ENCODE assay signal across 8 cellular contexts in genomic region chr22:40498454-40499186, GRCh38.
DNase-seq lines count a peak whose midpoint lies in the region; ATAC-seq, FAIRE-seq and TF ChIP-seq lines count a peak whose summit lies in the region.

No MANE protein-coding gene starts in this region.

- RAD21 ChIA-PET in GM12878 (lab: Charles Lee; ENCODE audit: unreplicated experiment), result interaction anchor here (0.7 to 1.5 kb wide), 2 partner anchors 20 to 35 kb away, joined by 3 read pairs; no protein-coding TSS in a partner anchor

- TF ChIP-seq RAD21 in GM12878 (IDR thresholded peaks at IDR 0.05; ENCODE audit: insufficient read depth, low read depth, low read length), result no peak

- POLR2A ChIA-PET in BJ (lab: Charles Lee), result no interaction called here
- POLR2A ChIA-PET in GM12878 (lab: Charles Lee), result interaction anchor here (1.5 kb wide), 1 partner anchor 31 kb away, joined by 3 read pairs; no protein-coding TSS in a partner anchor

- CTCF ChIA-PET in BJ (lab: Yijun Ruan, JAX), result interaction anchor here (1.2 to 1.4 kb wide), 2 partner anchors 10 to 62 kb away, joined by 3 to 7 read pairs; no protein-coding TSS in a partner anchor
- CTCF ChIA-PET in GM12878 (lab: Yijun Ruan, JAX), result interaction anchor here (1.3 to 1.5 kb wide), 2 partner anchors 36 to 62 kb away, joined by 4 to 8 read pairs; no protein-coding TSS in a partner anchor

- DNase-seq in BJ (ENCODE audit: low read depth), result peak; percentile 86
- DNase-seq in GM12878 (ENCODE audit: low read depth, low spot score), result no peak
- DNase-seq in lung (ENCODE audit: low spot score), result no peak
- DNase-seq in foreskin melanocyte, result no peak
- DNase-seq in NCI-H748 treated with DMSO at 0.1 percent for 48 hours (lab: John Stamatoyannopoulos, UW), result no peak
- DNase-seq in cerebellar cortex (ENCODE audit: low spot score), result no peak
- DNase-seq in inferior parietal cortex (ENCODE audit: extremely low spot score), result no peak

- peaks cover 10% of the 10 kb centered on the region for H3K9me3 ChIP-seq in HUES6 (ENCODE audit: control insufficient read depth, insufficient read depth, low read depth, low read length)
- H3K9me3 ChIP-seq in GM12878 (replicated peaks; ENCODE audit: control insufficient read depth, insufficient read depth, low read length), result no peaks in the 10 kb centered on the region
- H3K9me3 ChIP-seq in lung (ENCODE audit: control insufficient read depth in 2 of 2, insufficient read depth in 1 of 2, low read length in 1 of 2), result no peaks in the 10 kb centered on the region

- in situ Hi-C loops in GM12878 (cut with MboI), result no loop called here

- intact Hi-C loops in GM12878 (cut with micrococcal nuclease; ENCODE audit: unreplicated experiment), result no loop called here

- H3K4me1 ChIP-seq in HUES6 (ENCODE audit: control insufficient read depth, insufficient read depth, low read length) (peaks cover 18% of the 10 kb centered on the region), GM12878 (ENCODE audit: control insufficient read depth, insufficient read depth, low read length) (peaks cover 38% of the 10 kb centered on the region), lung (ENCODE audit: control insufficient read depth in 2 of 2, insufficient read depth in 2 of 2, low read length in 2 of 2) (peaks cover 0 to 24% of the 10 kb centered on the region in 2 donors)

- TF ChIP-seq CTCF in BJ (IDR thresholded peaks at IDR 0.05; ENCODE audit: insufficient read depth, low read depth, low read length), result no peak
- TF ChIP-seq CTCF in GM12878 (IDR thresholded peaks at IDR 0.05 in 2 of 3, conservative IDR thresholded peaks at IDR 0.05 in 1 of 3; ENCODE audit: control insufficient read depth in 2 of 3, extremely low read depth in 1 of 3, insufficient read depth in 1 of 3, low read depth in 3 of 3, low read length in 3 of 3), result no peak
- TF ChIP-seq CTCF in lung (IDR thresholded peaks at IDR 0.05; ENCODE audit: control extremely low read depth, extremely low read depth), result no peak

- peak overlapping the region; percentile 8 for H3K9ac ChIP-seq in HUES6 (ENCODE audit: low read length)
- H3K9ac ChIP-seq in GM12878 (ENCODE audit: control insufficient read depth, insufficient read depth, low read length), result no peak overlapping the region

- no peaks in the 10 kb centered on the region for H3K36me3 ChIP-seq in BJ (ENCODE audit: control insufficient read depth, insufficient read depth, low read length)
- no peaks in the 10 kb centered on the region for H3K36me3 ChIP-seq in HUES6 (ENCODE audit: control insufficient read depth, insufficient read depth, low read length)
- H3K36me3 ChIP-seq in GM12878 (ENCODE audit: control insufficient read depth in 2 of 2, insufficient read depth in 2 of 2, low read length in 1 of 2), result no peaks in the 10 kb centered on the region
- H3K36me3 ChIP-seq in lung (ENCODE audit: control insufficient read depth in 2 of 2, insufficient read depth in 2 of 2, low read length in 2 of 2), result no peaks in the 10 kb centered on the region

- SMC1A ChIA-PET in GM12878 (lab: Charles Lee; ENCODE audit: uncharacterized antibody, unreplicated experiment), result interaction anchor here (1.0 to 2.1 kb wide), 7 partner anchors 8 to 147 kb away, joined by 3 to 7 read pairs (median 4); no protein-coding TSS in a partner anchor

- H3K27me3 ChIP-seq in BJ (ENCODE audit: control insufficient read depth, insufficient read depth, low read length), result no peaks in the 10 kb centered on the region
- no peaks in the 10 kb centered on the region for H3K27me3 ChIP-seq in HUES6 (ENCODE audit: control insufficient read depth, insufficient read depth, low read length)
- H3K27me3 ChIP-seq in GM12878 (replicated peaks in 1 of 2; ENCODE audit: control insufficient read depth in 2 of 2, insufficient read depth in 2 of 2, low read length in 1 of 2), result no peaks in the 10 kb centered on the region
- no peaks in the 10 kb centered on the region for H3K27me3 ChIP-seq in lung (ENCODE audit: control insufficient read depth, insufficient read depth)

- H3K27ac ChIP-seq in HUES6 (ENCODE audit: low read depth, low read length) (peak overlapping the region; percentile 73), GM12878 (ENCODE audit: control insufficient read depth, insufficient read depth) (peak overlapping the region; percentile 20), lung (ENCODE audit: low read depth in 1 of 2, low read length in 1 of 2) (peak overlapping the region; percentile 47 to 65)

- TSS peak; percentile 65 for BruUV-seq in GM12878 (replicated peaks; lab: Mats Ljungman, UMichigan)

- no peak for TF ChIP-seq POLR2A in GM12878 (IDR thresholded peaks at IDR 0.05; ENCODE audit: low read depth, low read length)

- ATAC-seq in GM12878 (peak; percentile 79), lung (ENCODE audit: insufficient read depth, low FRiP score) (peak; percentile 71)

- H2AFZ ChIP-seq in GM12878 (ENCODE audit: control insufficient read depth, low read depth, low read length), result no peak overlapping the region

- no peak overlapping the region for H3K4me3 ChIP-seq in BJ (ENCODE audit: low read depth, low read length)
- no peak overlapping the region for H3K4me3 ChIP-seq in HUES6 (ENCODE audit: low read depth, low read length)
- no peak overlapping the region for H3K4me3 ChIP-seq in GM12878
- H3K4me3 ChIP-seq in lung, result no peak overlapping the region

- no peaks in the 10 kb centered on the region for H4K20me1 ChIP-seq in GM12878 (ENCODE audit: control insufficient read depth, insufficient read depth)

- TF ChIP-seq EP300 in GM12878 (IDR thresholded peaks at IDR 0.05; ENCODE audit: borderline replicate concordance in 1 of 2, control insufficient read depth in 1 of 2, low read depth in 2 of 2, low read length in 2 of 2), result no peak

- FAIRE-seq in GM12878 (lab: Jason Lieb, UNC), result no peak

- 75% methylated on average over 6 of the region's 6 CpGs for WGBS in GM12878 (ENCODE audit: insufficient coverage, insufficient replicate concordance, low lambda C conversion rate, missing lambda C conversion rate)
- WGBS in lung, 2 donors, result 72 to 83% methylated on average over 6 of the region's 6 CpGs

- peaks cover 17% of the 10 kb centered on the region for H3K79me2 ChIP-seq in GM12878 (ENCODE audit: control insufficient read depth, insufficient read depth, low read length)

- no peak overlapping the region for H3K4me2 ChIP-seq in GM12878 (ENCODE audit: control insufficient read depth, insufficient read depth)

TF ChIP-seq in GM12878, 131 proteins besides CTCF, POLR2A, EP300 and RAD21 (continues in another document):
- TF ChIP-seq TBL1XR1 (IDR thresholded peaks at IDR 0.05; ENCODE audit: low read depth, low read length) (no peak), ATF3 (IDR thresholded peaks at IDR 0.05; ENCODE audit: borderline replicate concordance, extremely low read depth, low read depth, low read length) (no peak), IRF5 (IDR thresholded peaks at IDR 0.05; ENCODE audit: borderline replicate concordance) (no peak), ZNF274 (IDR thresholded peaks at IDR 0.05; ENCODE audit: insufficient read depth, insufficient read length) (no peak), KLF5 (IDR thresholded peaks at IDR 0.05; ENCODE audit: partially characterized antibody) (no peak), ETV6 (conservative IDR thresholded peaks at IDR 0.05 in 1 of 2, IDR thresholded peaks at IDR 0.05 in 1 of 2; ENCODE audit: borderline replicate concordance in 1 of 2, low read depth in 1 of 2) (no peak), POU2F2 (IDR thresholded peaks at IDR 0.05; ENCODE audit: borderline replicate concordance, low read depth, low read length) (0 out of 3 replicates have a peak, but pooled peaks have one; percentile 14), STAT1 (conservative IDR thresholded peaks at IDR 0.05) (no peak), SPI1 (IDR thresholded peaks at IDR 0.05; ENCODE audit: borderline replicate concordance, insufficient read depth, low read depth, low read length) (peak; percentile 16; the same call in 1 of the 2 replicates), KAT2A (conservative IDR thresholded peaks at IDR 0.05; ENCODE audit: control insufficient read depth, low read depth, low read length) (no peak), SUZ12 (IDR thresholded peaks at IDR 0.05; ENCODE audit: unreplicated experiment) (no peak), TCF7 (IDR thresholded peaks at IDR 0.05; ENCODE audit: borderline replicate concordance) (no peak), FOXM1 (IDR thresholded peaks at IDR 0.05; ENCODE audit: low read depth, low read length) (no peak), IRF4 (IDR thresholded peaks at IDR 0.05; ENCODE audit: low read depth, low read length) (0 out of 2 replicates have a peak, but pooled peaks have one; percentile 42), POLR2AphosphoS2 (IDR thresholded peaks at IDR 0.05; ENCODE audit: low read depth, low read length) (no peak), BRCA1 (IDR thresholded peaks at IDR 0.05; ENCODE audit: low read depth, low read length) (no peak), RUNX3 (IDR thresholded peaks at IDR 0.05; ENCODE audit: low read length) (peak; percentile 5; the same call in 1 of the 2 replicates), CHD2 (IDR thresholded peaks at IDR 0.05; ENCODE audit: borderline replicate concordance, low read depth, low read length) (no peak), JUNB (IDR thresholded peaks at IDR 0.05) (no peak), SREBF1 (IDR thresholded peaks at IDR 0.05; ENCODE audit: low read length) (no peak)

Comparison
In these comparisons a context has a peak if more than half of its experiments do, and no peak if none do; other contexts are left out.
1. H3K27ac ChIP-seq: peak in every context shown above with its lines; median percentile 73 in HUES6; 56 in lung; 20 in GM12878.